In genomic region chr4:5385741-5386251, GRCh38 we compare ENCODE assay signal across 30 cellular contexts.
DNase-seq lines count a peak whose midpoint lies in the region; ATAC-seq and TF ChIP-seq lines count a peak whose summit lies in the region.
"Had no signal": no experiment of that assay in that cellular context is flagged by ENCODE, and none has a peak within 500 bp of the region (broad histone marks: within the 10 kb centered on the region; RNA-seq: fewer than 3 reads in every experiment).

No MANE protein-coding gene starts in this region.

- H3K9me3 ChIP-seq in heart left ventricle (no peaks in the 10 kb centered on the region), right lobe of liver (no peaks in the 10 kb centered on the region), upper lobe of right lung (no peaks in the 10 kb centered on the region)
- H3K9me3 ChIP-seq: breast epithelium, esophagus squamous epithelium, neutrophil, SJCRH30, suprapubic skin, uterus had no signal

- WGBS in heart left ventricle, 4 donors = 42 to 49% (median 46%) methylated on average over 4 of the region's 4 CpGs
- WGBS in right lobe of liver (ENCODE audit: insufficient coverage, low coverage, low lambda C conversion rate, missing lambda C conversion rate) = 21% methylated on average over 4 of the region's 4 CpGs

- intact Hi-C loops in heart left ventricle (cut with DNase I) (no loop called here), cardiac septum (cut with DNase I) (no loop called here), right lobe of liver (cut with DNase I) (no loop called here), upper lobe of right lung (cut with DNase I) (no loop called here)

- H3K4me3 ChIP-seq in heart left ventricle (no peak overlapping the region), right lobe of liver (no peak overlapping the region), upper lobe of right lung (no peak overlapping the region)
- H3K4me3 ChIP-seq: breast epithelium, coronary artery, esophagus squamous epithelium, GM12878, SJCRH30, smooth muscle cell, suprapubic skin, uterus had no signal

- H3K4me1 ChIP-seq in heart left ventricle (peaks cover 0 to 9% (median 0%) of the 10 kb centered on the region in 12 donors), right lobe of liver (no peaks in the 10 kb centered on the region), upper lobe of right lung (no peaks in the 10 kb centered on the region)
- H3K4me1 ChIP-seq: breast epithelium, SJCRH30, uterus had no signal

- TF ChIP-seq POLR2A in heart left ventricle (IDR thresholded peaks at IDR 0.05) (no peak), right lobe of liver (IDR thresholded peaks at IDR 0.05) (no peak)

- no peak for TF ChIP-seq CTCF in heart left ventricle (IDR thresholded peaks at IDR 0.05)
- TF ChIP-seq CTCF in right lobe of liver (IDR thresholded peaks at IDR 0.05) = no peak
- no peak for TF ChIP-seq CTCF in upper lobe of right lung (IDR thresholded peaks at IDR 0.05)

- H3K36me3 ChIP-seq in heart left ventricle (no peaks in the 10 kb centered on the region), right lobe of liver (no peaks in the 10 kb centered on the region), upper lobe of right lung (no peaks in the 10 kb centered on the region)
- H3K36me3 ChIP-seq: breast epithelium, esophagus squamous epithelium, neutrophil, SJCRH30, suprapubic skin, uterus had no signal

- H3K27ac ChIP-seq in heart left ventricle = no peak overlapping the region
- no peak overlapping the region for H3K27ac ChIP-seq in right lobe of liver
- no peak overlapping the region for H3K27ac ChIP-seq in upper lobe of right lung
- H3K27ac ChIP-seq: breast epithelium, coronary artery, esophagus squamous epithelium, neutrophil, SJCRH30, suprapubic skin, uterus had no signal

- H3K27me3 ChIP-seq in heart left ventricle = no peaks in the 10 kb centered on the region
- no peaks in the 10 kb centered on the region for H3K27me3 ChIP-seq in right lobe of liver
- H3K27me3 ChIP-seq in upper lobe of right lung = no peaks in the 10 kb centered on the region
- H3K27me3 ChIP-seq: breast epithelium, esophagus squamous epithelium, neutrophil, suprapubic skin, uterus had no signal

- peak in 3 of 4 donors; percentile 35 to 57 (median 49) for ATAC-seq in heart left ventricle
- ATAC-seq in right lobe of liver = peak; percentile 47 to 63 (median 56)
- ATAC-seq in upper lobe of right lung = peak; percentile 6
- ATAC-seq in HG02840 (IDR thresholded peaks at IDR 0.05; ENCODE audit: low FRiP score, unreplicated experiment) = no peak
- ATAC-seq in HG02642 (IDR thresholded peaks at IDR 0.05; ENCODE audit: poor library complexity, unreplicated experiment) = no peak
- ATAC-seq in HG02970 (IDR thresholded peaks at IDR 0.05; ENCODE audit: low FRiP score, unreplicated experiment) = no peak
- ATAC-seq: GM12878; Panc1; stimulated activated effector memory CD8-positive, alpha-beta T cell treated with anti-CD3 and anti-CD28 coated beads, Interleukin-12 subunit alpha, Interleukin-12 subunit beta, amount 100 ng/mL, for 72 hours had no signal

- DNase-seq in heart left ventricle = no peak
- DNase-seq in cardiac septum (ENCODE audit: low spot score) = no peak
- peak; percentile 83 for DNase-seq in SW480 (ENCODE audit: low spot score)
- no peak for DNase-seq in right lobe of liver
- no peak for DNase-seq in upper lobe of right lung
- DNase-seq: activated CD4-positive, alpha-beta T cell treated with anti-CD3 and anti-CD28 coated beads for 48 hours; activated naive CD4-positive, alpha-beta T cell treated with anti-CD3 and anti-CD28 coated beads for 36 hours; activated T-cell treated with anti-CD3 and anti-CD28 coated beads, Interleukin-2, amount 50 U/mL, for 48 hours; amniotic stem cell; DMS79; esophagus squamous epithelium; H7; islet precursor cell; NCI-H1105; NCI-H2029 treated with DMSO at 0.1 percent for 48 hours; NCI-H446 treated with DMSO at 0.1 percent for 48 hours; SJCRH30; stimulated activated CD4-positive, alpha-beta T cell treated with anti-CD3 and anti-CD28 coated beads, Interleukin-2, amount 100 ng/mL, for 48 hours; uterus had no signal

Comparison
In these comparisons a context has a peak if more than half of its experiments do, and no peak if none do; other contexts are left out.
1. ATAC-seq: peak in heart left ventricle (3 of 4), right lobe of liver (4 of 4) and upper lobe of right lung (single experiment); none in HG02840 (single experiment), HG02642 (single experiment) and HG02970 (single experiment).